9 cellular contexts compared by ENCODE assay signal in genomic region chr12:32134144-32134888, GRCh38. TPM values are rescaled to one million over a fixed set of nuclear protein-coding genes. Genes with fewer than 3 reads are reported as not detected.
DNase-seq lines count a peak whose midpoint lies in the region; ATAC-seq and TF ChIP-seq lines count a peak whose summit lies in the region.
"Had no signal": no experiment of that assay in that cellular context is flagged by ENCODE, and none has a peak within 500 bp of the region (broad histone marks: within the 10 kb centered on the region; RNA-seq: fewer than 3 reads in every experiment).

No MANE protein-coding gene starts in this region.

- no peak overlapping the region for H4K5ac ChIP-seq in IMR-90 (ENCODE audit: low read depth, low read length)

- H2AFZ ChIP-seq in IMR-90 (replicated peaks; ENCODE audit: low read length, poor library complexity) = no peak overlapping the region
- H2AFZ ChIP-seq in mesenchymal stem cell (ENCODE audit: low read depth, low read length) = no peak overlapping the region

- dilution Hi-C loops in IMR-90 (cut with HindIII; ENCODE audit: low sequenced_read_pairs, unreplicated experiment) = no loop called here

- peaks cover 36 to 50% of the 10 kb centered on the region in 2 experiments for H3K79me1 ChIP-seq in IMR-90 (ENCODE audit: low read depth in 1 of 2, low read length in 2 of 2)
- H3K79me1 ChIP-seq in mesenchymal stem cell (replicated peaks; ENCODE audit: low read length, poor library complexity, severe bottlenecking) = peaks cover 18% of the 10 kb centered on the region

- H3K4ac ChIP-seq in IMR-90 (ENCODE audit: low read depth, low read length) (peak overlapping the region; percentile 39; the same call in 1 of the 2 replicates), mesenchymal stem cell (ENCODE audit: low read depth in 1 of 2, low read length in 2 of 2) (no peak overlapping the region)

- no peaks in the 10 kb centered on the region for H3K36me3 Mint-ChIP-seq in activated T-cell treated with anti-CD3 and anti-CD28 coated beads, Interleukin-2, amount 50 U/mL, for 72 hours (ENCODE audit: insufficient read depth in 2 of 2)

- DNase-seq in IMR-90 (peak; percentile 83), mesenchymal stem cell (peak; percentile 15), NOMO-1 (lab: John Stamatoyannopoulos, UW; ENCODE audit: unreplicated experiment in 2 of 2) (no peak), ovary (no peak), NCI-H524 treated with DMSO at 0.1 percent for 48 hours (lab: John Stamatoyannopoulos, UW) (no peak)
- peak; percentile 74 to 80 for DNase-seq in activated T-cell treated with anti-CD3 and anti-CD28 coated beads, Interleukin-2, amount 50 U/mL, for 72 hours
- DNase-seq: heart left ventricle had no signal

- peaks cover 14% of the 10 kb centered on the region for H3K27me3 Mint-ChIP-seq in activated T-cell treated with anti-CD3 and anti-CD28 coated beads, Interleukin-2, amount 50 U/mL, for 72 hours (ENCODE audit: low read depth)

- no peaks in the 10 kb centered on the region for H3K9me3 Mint-ChIP-seq in activated T-cell treated with anti-CD3 and anti-CD28 coated beads, Interleukin-2, amount 50 U/mL, for 72 hours

- H3K27ac ChIP-seq in DOHH2 (ENCODE audit: low read depth, low read length) (peak overlapping the region; percentile 69), IMR-90 (ENCODE audit: insufficient read depth, low read length) (peak overlapping the region; percentile 41; the same call in 1 of the 2 replicates), mesenchymal stem cell (ENCODE audit: low read length, poor library complexity, severe bottlenecking) (no peak overlapping the region), ovary (peak overlapping the region in 1 of 2 donors; percentile 46)

- H2BK120ac ChIP-seq in IMR-90 (ENCODE audit: low read depth, low read length) (peak overlapping the region; percentile 11; the same call in 1 of the 2 replicates), mesenchymal stem cell (ENCODE audit: low read depth, low read length) (no peak overlapping the region)

- no peak overlapping the region for H2BK12ac ChIP-seq in mesenchymal stem cell (ENCODE audit: low read length in 2 of 2)

- H3K36me3 ChIP-seq in DOHH2 (ENCODE audit: control insufficient read depth, low read length) (peaks cover 38% of the 10 kb centered on the region), IMR-90 (ENCODE audit: control insufficient read depth, insufficient read depth, low read length) (peaks cover 3% of the 10 kb centered on the region; the same call in 1 of the 2 replicates), mesenchymal stem cell (ENCODE audit: control insufficient read depth in 1 of 2, insufficient read depth in 2 of 2, low read depth in 1 of 2, low read length in 2 of 2) (peaks cover 0 to 6% of the 10 kb centered on the region in 2 experiments), ovary (no peaks in the 10 kb centered on the region)
- H3K36me3 ChIP-seq: heart left ventricle had no signal

- peak overlapping the region; percentile 74 for H2AK5ac ChIP-seq in IMR-90 (ENCODE audit: low read depth, low read length)
- H2AK5ac ChIP-seq in mesenchymal stem cell (ENCODE audit: low read length, severe bottlenecking) = no peak overlapping the region

- ATAC-seq in GM21423 (IDR thresholded peaks at IDR 0.05; ENCODE audit: unreplicated experiment) (peak; percentile 69), IMR-90 (ENCODE audit: low read depth) (peak; percentile 65)
- ATAC-seq in activated T-cell treated with anti-CD3 and anti-CD28 coated beads, Interleukin-2, amount 50 U/mL, for 72 hours (replicated peaks in 1 of 2) = peak; percentile 94 to 97

- H3K18ac ChIP-seq in IMR-90 (ENCODE audit: low read depth, low read length) (peak overlapping the region; percentile 48; the same call in 1 of the 2 replicates), mesenchymal stem cell (ENCODE audit: low read depth in 1 of 2, low read length in 2 of 2) (no peak overlapping the region)

- peak overlapping the region; percentile 40 for H3K4me3 ChIP-seq in DOHH2 (ENCODE audit: low read length)
- H3K4me3 ChIP-seq in IMR-90 (ENCODE audit: insufficient read depth, low read depth, low read length) = no peak overlapping the region
- peak overlapping the region in 1 of 2 experiments; percentile 22 for H3K4me3 ChIP-seq in mesenchymal stem cell (ENCODE audit: insufficient read depth in 1 of 2, low read depth in 1 of 2, low read length in 2 of 2)
- no peak overlapping the region for H3K4me3 ChIP-seq in ovary
- H3K4me3 ChIP-seq: heart left ventricle had no signal

- intact Hi-C loops in IMR-90 (cut with micrococcal nuclease) (no loop called here), ovary (cut with DNase I) (loop anchor here in 1 of 4 donors (2.0 kb wide), 1 partner anchor 46 kb away; no protein-coding TSS in a partner anchor)

- no peaks in the 10 kb centered on the region for H3K27me3 ChIP-seq in DOHH2 (ENCODE audit: control insufficient read depth, low read length)
- no peaks in the 10 kb centered on the region for H3K27me3 ChIP-seq in IMR-90 (ENCODE audit: control insufficient read depth, insufficient read depth, low read length)
- H3K27me3 ChIP-seq in mesenchymal stem cell (ENCODE audit: control insufficient read depth in 1 of 2, insufficient read depth in 1 of 2, low read length in 2 of 2) = no peaks in the 10 kb centered on the region
- no peaks in the 10 kb centered on the region for H3K27me3 ChIP-seq in ovary
- H3K27me3 ChIP-seq: heart left ventricle had no signal

- TF ChIP-seq EP300 in ovary (IDR thresholded peaks at IDR 0.05) = no peak

- H3K56ac ChIP-seq in IMR-90 (ENCODE audit: extremely low read depth, insufficient read depth, low read length) = no peak overlapping the region

- H3F3A ChIP-seq in DOHH2 (ENCODE audit: control insufficient read depth, insufficient read depth) = peaks cover 32% of the 10 kb centered on the region

- H2BK20ac ChIP-seq in IMR-90 (ENCODE audit: low read depth, low read length) = no peak overlapping the region

- no peak overlapping the region for H2AK9ac ChIP-seq in IMR-90 (replicated peaks; ENCODE audit: low read depth, low read length, poor library complexity)

- H4K8ac ChIP-seq in IMR-90 (ENCODE audit: low read depth in 2 of 2, low read length in 2 of 2) = 0 out of 4 replicates have a peak overlapping the region, but pooled peaks of 1 of the 2 experiments have one; percentile 30
- H4K8ac ChIP-seq in mesenchymal stem cell (ENCODE audit: low read length) = no peak overlapping the region

- TF ChIP-seq RAD21 in IMR-90 (IDR thresholded peaks at IDR 0.05; ENCODE audit: low read length) = no peak

- in situ Hi-C loops in IMR-90 (cut with MboI; ENCODE audit: low sequenced_read_pairs) = no loop called here

- H4K20me1 ChIP-seq in DOHH2 (ENCODE audit: control insufficient read depth, insufficient read depth, low read depth, low read length) (no peaks in the 10 kb centered on the region), IMR-90 (ENCODE audit: insufficient read depth, low read length) (peaks cover 21% of the 10 kb centered on the region)

- H2BK15ac ChIP-seq in IMR-90 (ENCODE audit: low read depth, low read length) (peak overlapping the region; percentile 66; the same call in 1 of the 3 replicates), mesenchymal stem cell (ENCODE audit: low read depth, poor library complexity, severe bottlenecking) (no peak overlapping the region)

- WGBS in IMR-90 (ENCODE audit: extremely low coverage in 2 of 2, insufficient read length in 1 of 2), 2 experiments = 88% methylated on average over 1 of the region's 8 CpGs; no CpG with 5 or more reads in 1 of the 2 experiments
- 90% methylated on average over 8 of the region's 8 CpGs for WGBS in mesenchymal stem cell
- WGBS in ovary, 3 donors = 67 to 75% (median 73%) methylated on average over 8 of the region's 8 CpGs

- H3K14ac ChIP-seq in IMR-90 (replicated peaks; ENCODE audit: low read depth, low read length) (peak overlapping the region; percentile 38; the same call in 1 of the 2 replicates), mesenchymal stem cell (ENCODE audit: low read length in 2 of 2) (no peak overlapping the region)

- peaks cover 93% of the 10 kb centered on the region for H3K79me2 ChIP-seq in DOHH2 (ENCODE audit: control insufficient read depth, low read length)

- H3K4me1 Mint-ChIP-seq in activated T-cell treated with anti-CD3 and anti-CD28 coated beads, Interleukin-2, amount 50 U/mL, for 72 hours (ENCODE audit: low read depth) = peaks cover 39% of the 10 kb centered on the region

- H2BK5ac ChIP-seq in IMR-90 (ENCODE audit: low read depth, low read length, poor library complexity, severe bottlenecking) (peak overlapping the region; percentile 25), mesenchymal stem cell (ENCODE audit: low read depth, low read length, poor library complexity, severe bottlenecking) (no peak overlapping the region)

- H3K27ac Mint-ChIP-seq in activated T-cell treated with anti-CD3 and anti-CD28 coated beads, Interleukin-2, amount 50 U/mL, for 72 hours = peak overlapping the region; percentile 76

- TF ChIP-seq CTCF in DOHH2 (IDR thresholded peaks at IDR 0.05; ENCODE audit: low read depth, low read length, poor library complexity, severe bottlenecking) = no peak
- TF ChIP-seq CTCF in IMR-90 (conservative IDR thresholded peaks at IDR 0.05; ENCODE audit: low read depth, low read length) = no peak
- peak in 1 of 3 donors; percentile 7 for TF ChIP-seq CTCF in ovary (IDR thresholded peaks at IDR 0.05)

- H3K23ac ChIP-seq in IMR-90 (ENCODE audit: low read depth, low read length) (peak overlapping the region; percentile 40; the same call in 1 of the 2 replicates), mesenchymal stem cell (ENCODE audit: low read length in 2 of 2) (no peak overlapping the region)

- POLR2A ChIA-PET in IMR-90 (lab: Charles Lee; ENCODE audit: unreplicated experiment) = interaction anchor here (0.5 kb wide), 1 partner anchor 48 kb away, joined by 10 read pairs; no protein-coding TSS in a partner anchor

- H3K9me2 ChIP-seq in DOHH2 (replicated peaks; ENCODE audit: control insufficient read depth, low read length) = no peaks in the 10 kb centered on the region

- BruUV-seq in IMR-90 (replicated peaks; lab: Mats Ljungman, UMichigan) = no TSS peak

- peaks cover 7% of the 10 kb centered on the region for H3K9me1 ChIP-seq in IMR-90 (ENCODE audit: insufficient read depth, low read length)

- H3K4me3 Mint-ChIP-seq in activated T-cell treated with anti-CD3 and anti-CD28 coated beads, Interleukin-2, amount 50 U/mL, for 72 hours = peak overlapping the region; percentile 64 to 80

- no peak overlapping the region for H4K91ac ChIP-seq in IMR-90 (ENCODE audit: insufficient read depth, low read depth, low read length)
- H4K91ac ChIP-seq in mesenchymal stem cell (ENCODE audit: low read length) = no peak overlapping the region

- H3K9ac ChIP-seq in IMR-90 (ENCODE audit: low read depth, low read length) = no peak overlapping the region
- peak overlapping the region; percentile 40 for H3K9ac ChIP-seq in mesenchymal stem cell (ENCODE audit: low read length)

- TF ChIP-seq POLR2A in IMR-90 (IDR thresholded peaks at IDR 0.05; ENCODE audit: low read depth, low read length) (no peak), ovary (IDR thresholded peaks at IDR 0.05) (no peak)

- H3K9me3 ChIP-seq in DOHH2 (ENCODE audit: control insufficient read depth, insufficient read depth, low read length) (no peaks in the 10 kb centered on the region), IMR-90 (ENCODE audit: control insufficient read depth, insufficient read depth, low read length) (no peaks in the 10 kb centered on the region), mesenchymal stem cell (ENCODE audit: control insufficient read depth, low read length) (no peaks in the 10 kb centered on the region), ovary (no peaks in the 10 kb centered on the region)
- H3K9me3 ChIP-seq: heart left ventricle had no signal

- CTCF ChIA-PET in IMR-90 (lab: Yijun Ruan, JAX) = interaction anchor here (0.5 to 0.6 kb wide), 2 partner anchors 99 to 817 kb away, joined by 3 to 5 read pairs; no protein-coding TSS in a partner anchor

- H3K4me2 ChIP-seq in DOHH2 (ENCODE audit: low read length) = peak overlapping the region; percentile 57
- peak overlapping the region; percentile 52; the same call in 1 of the 2 replicates for H3K4me2 ChIP-seq in IMR-90 (ENCODE audit: low read depth, low read length)
- no peak overlapping the region for H3K4me2 ChIP-seq in mesenchymal stem cell (ENCODE audit: low read length, poor library complexity, severe bottlenecking)

- H3K4me1 ChIP-seq in DOHH2 (ENCODE audit: control insufficient read depth, low read length) = peaks cover 94% of the 10 kb centered on the region
- H3K4me1 ChIP-seq in IMR-90 (ENCODE audit: control insufficient read depth, insufficient read depth, low read length) = peaks cover 5% of the 10 kb centered on the region
- H3K4me1 ChIP-seq in mesenchymal stem cell (ENCODE audit: control insufficient read depth, insufficient read depth, low read depth, low read length) = peaks cover 5% of the 10 kb centered on the region
- peaks cover 12% of the 10 kb centered on the region for H3K4me1 ChIP-seq in ovary (ENCODE audit: insufficient read depth)

RNA-seq across cellular contexts. Expression of gene BICD1, which starts 27.7 kb away (rescaled TPM):
- total RNA-seq in IMR-90 (2012; rRNA removed) (17.2 and 25.0 TPM in 2 replicates), ovary (10 to 100 TPM; 53.4 to 75.5 (median 63.6) TPM)
- polyA plus RNA-seq in IMR-90 (2012; rRNA removed) (17.6 and 21.8 TPM in 2 replicates), ovary (10 to 100 TPM; 19.4 to 33.7 TPM)
- 7.2 and 7.3 TPM in 2 replicates for polyA plus RNA-seq in IMR-90 (2012; cell fraction: cytosol; rRNA removed)
- polyA plus RNA-seq in IMR-90 (2012; cell fraction: nucleus; rRNA removed; ENCODE audit: low replicate concordance) = 32.2 and 53.0 TPM in 2 replicates
- total RNA-seq in activated T-cell treated with anti-CD3 and anti-CD28 coated beads, Interleukin-2, amount 50 U/mL, for 72 hours = 10 to 100 TPM; 14.3 to 15.3 TPM
- 12.2 TPM for polyA plus RNA-seq in mesenchymal stem cell (2013, experiment 1 of 2)
- 11.8 TPM for polyA plus RNA-seq in mesenchymal stem cell (2013, experiment 2 of 2)

Comparison
In these comparisons a context has a peak if more than half of its experiments do, and no peak if none do; other contexts are left out.
1. DNase-seq: peak in IMR-90 (single experiment), activated T-cell treated with anti-CD3 and anti-CD28 coated beads, Interleukin-2, amount 50 U/mL, for 72 hours (2 of 2) and mesenchymal stem cell (single experiment); none in NOMO-1 (0 of 2), ovary (0 of 5) and NCI-H524 treated with DMSO at 0.1 percent for 48 hours (single experiment).
2. Peak in every context shown above with its lines, with median percentiles within 50 percentile points of each other: ATAC-seq.